ENCODE assay signal across 8 cellular contexts in the genomic region with DNA sequence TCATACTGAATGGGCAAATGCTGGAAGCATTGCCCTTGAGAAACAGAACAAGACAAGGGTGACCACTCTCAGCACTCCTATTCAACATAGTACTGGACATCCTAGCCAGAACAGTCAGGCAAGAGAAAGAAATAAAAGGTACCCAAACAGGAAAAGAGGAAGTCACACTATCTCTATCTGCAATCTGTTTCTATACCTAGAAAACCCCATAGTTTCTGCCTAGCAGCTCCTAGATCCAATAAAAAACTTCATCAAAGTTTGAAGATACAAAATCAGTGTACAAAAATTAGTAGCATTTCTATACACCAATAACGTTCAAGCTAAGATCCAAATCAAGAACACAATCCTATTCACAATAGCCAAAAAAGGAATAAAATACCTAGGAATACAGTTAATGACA. TPM values are rescaled to one million over a fixed set of nuclear protein-coding genes. Genes with fewer than 3 reads are reported as not detected.
"Had no signal": no experiment of that assay in that cellular context is flagged by ENCODE, and none has a peak within 500 bp of the region (broad histone marks: within the 10 kb centered on the region; RNA-seq: fewer than 3 reads in every experiment).

No MANE protein-coding gene starts in this region.

RNA-seq across cellular contexts. Expression of a gene that starts 54.2 kb away (rescaled TPM):
- total RNA-seq: activated CD4-positive, alpha-beta T cell treated with anti-CD3 and anti-CD28 coated beads, Interleukin-2, amount 10 ng/mL, durations not matched to agents 24 days and 14 days; ascending aorta; colonic mucosa; esophagus squamous epithelium; glomerular endothelial cell; transverse colon; urinary bladder had no signal
- polyA plus RNA-seq: naive thymus-derived CD8-positive, alpha-beta T cell had no signal
